In the genomic region with DNA sequence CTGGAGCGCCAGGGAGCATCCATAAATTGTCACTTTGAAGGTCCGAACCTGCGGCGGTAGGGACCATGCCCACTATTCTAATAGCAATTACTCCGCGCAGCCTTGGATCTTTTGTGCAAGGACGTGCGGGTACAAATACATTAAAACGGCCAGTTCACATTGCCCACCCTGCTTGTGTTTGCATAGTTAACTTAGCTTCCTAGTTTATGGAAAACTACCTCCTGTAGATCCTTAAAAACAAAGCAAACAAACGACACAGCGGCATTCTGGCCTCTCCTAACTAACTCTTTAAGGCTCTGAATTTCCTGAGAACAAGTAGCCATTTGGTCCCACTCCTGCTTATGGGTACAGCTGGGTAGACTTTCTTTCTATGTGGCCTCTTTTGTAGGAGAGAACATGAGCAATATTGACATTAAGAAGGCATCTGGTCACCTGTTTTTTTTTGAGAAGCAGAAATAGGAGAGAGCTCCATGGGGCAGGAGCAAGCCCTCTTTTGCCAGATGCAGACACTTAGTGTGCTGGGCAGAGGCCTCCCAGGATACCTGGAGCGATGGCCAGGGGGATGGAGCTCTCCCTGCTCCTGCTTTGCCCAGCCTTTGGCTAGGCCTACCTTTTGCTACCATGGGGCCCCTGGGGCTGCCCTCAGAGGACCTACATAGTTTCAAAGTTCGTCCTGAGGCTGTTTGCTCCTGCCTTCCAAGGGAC, we compare ENCODE assay signal across 8 cellular contexts. TPM values are rescaled to one million over a fixed set of nuclear protein-coding genes. Genes with fewer than 3 reads are reported as not detected.
A peak's percentile ranks its signal among the peaks of the same experiment; 100 is the strongest.
DNase-seq lines count a peak whose midpoint lies in the region.

No MANE protein-coding gene starts in this region.

- H3K9me3 Mint-ChIP-seq in activated T-helper 1 cell treated with anti-CD3 and anti-CD28 coated beads, Interleukin-12 subunit alpha, Interleukin-12 subunit beta, Interleukin-2, Interleukin-4 antibody, amounts not matched to agents 30 ng/mL and 10 ng/mL and 1 ng/mL, durations not matched to agents 14 hours and 24 hours and 36 hours = no peaks in the 10 kb centered on the region

- H3K36me3 ChIP-seq in ACC112 (ENCODE audit: insufficient read depth, low read length) = peaks cover 21% of the 10 kb centered on the region

- peak overlapping the region; percentile 74 for H3K27ac Mint-ChIP-seq in activated T-helper 1 cell treated with anti-CD3 and anti-CD28 coated beads, Interleukin-12 subunit alpha, Interleukin-12 subunit beta, Interleukin-2, Interleukin-4 antibody, amounts not matched to agents 30 ng/mL and 10 ng/mL and 1 ng/mL, durations not matched to agents 14 hours and 24 hours and 36 hours

- peak overlapping the region; percentile 88 for H3K27ac ChIP-seq in ACC112 (ENCODE audit: low read depth, low read length)

- H3K9me3 ChIP-seq in iPS-18c (ENCODE audit: control insufficient read depth, insufficient read depth, low read length) = peaks cover 4% of the 10 kb centered on the region

- H3K4me1 ChIP-seq in ACC112 (ENCODE audit: control insufficient read depth, insufficient read depth, low read length, unreplicated experiment) = peaks cover 41% of the 10 kb centered on the region

- H2AFZ ChIP-seq in ACC112 (ENCODE audit: low read length, unreplicated experiment) = no peak overlapping the region

- peaks cover 50% of the 10 kb centered on the region for H3K4me1 Mint-ChIP-seq in activated T-helper 1 cell treated with anti-CD3 and anti-CD28 coated beads, Interleukin-12 subunit alpha, Interleukin-12 subunit beta, Interleukin-2, Interleukin-4 antibody, amounts not matched to agents 30 ng/mL and 10 ng/mL and 1 ng/mL, durations not matched to agents 14 hours and 24 hours and 36 hours (ENCODE audit: low read depth)

- H3K4me3 ChIP-seq in ACC112 (ENCODE audit: low read depth, low read length) (peak overlapping the region; percentile 92), GM08714 (ENCODE audit: low read length) (peak overlapping the region; percentile 42; the same call in 1 of the 2 replicates), iPS-18c (ENCODE audit: insufficient read depth, low read depth, low read length) (peak overlapping the region; percentile 85)

- peaks cover 36% of the 10 kb centered on the region for H3K79me2 ChIP-seq in ACC112 (ENCODE audit: control insufficient read depth, insufficient read depth, low read length, unreplicated experiment)

- peak overlapping the region; percentile 77 for H3K4me3 Mint-ChIP-seq in activated T-helper 1 cell treated with anti-CD3 and anti-CD28 coated beads, Interleukin-12 subunit alpha, Interleukin-12 subunit beta, Interleukin-2, Interleukin-4 antibody, amounts not matched to agents 30 ng/mL and 10 ng/mL and 1 ng/mL, durations not matched to agents 14 hours and 24 hours and 36 hours

- no peaks in the 10 kb centered on the region for H3K27me3 ChIP-seq in ACC112 (ENCODE audit: insufficient read depth, low read length)

- intact Hi-C loops in activated T-helper 1 cell treated with anti-CD3 and anti-CD28 coated beads, Interleukin-12 subunit alpha, Interleukin-12 subunit beta, Interleukin-2, Interleukin-4 antibody, amounts not matched to agents 30 ng/mL and 10 ng/mL and 1 ng/mL, durations not matched to agents 14 hours and 24 hours and 36 hours (cut with micrococcal nuclease) = loop anchor here (5.0 to 10.0 kb wide), 2 partner anchors 618 to 1326 kb away; a partner anchor contains a TSS

- H3K36me3 Mint-ChIP-seq in activated T-helper 1 cell treated with anti-CD3 and anti-CD28 coated beads, Interleukin-12 subunit alpha, Interleukin-12 subunit beta, Interleukin-2, Interleukin-4 antibody, amounts not matched to agents 30 ng/mL and 10 ng/mL and 1 ng/mL, durations not matched to agents 14 hours and 24 hours and 36 hours (ENCODE audit: low read depth) = peaks cover 16% of the 10 kb centered on the region

- peaks cover 5% of the 10 kb centered on the region for H3K27me3 Mint-ChIP-seq in activated T-helper 1 cell treated with anti-CD3 and anti-CD28 coated beads, Interleukin-12 subunit alpha, Interleukin-12 subunit beta, Interleukin-2, Interleukin-4 antibody, amounts not matched to agents 30 ng/mL and 10 ng/mL and 1 ng/mL, durations not matched to agents 14 hours and 24 hours and 36 hours (ENCODE audit: insufficient read depth)

- no peak for DNase-seq in activated T-helper 1 cell treated with anti-CD3 and anti-CD28 coated beads, Interleukin-12 subunit alpha, Interleukin-12 subunit beta, Interleukin-2, Interleukin-4 antibody, amounts not matched to agents 30 ng/mL and 10 ng/mL and 1 ng/mL, durations not matched to agents 14 hours and 24 hours and 36 hours (ENCODE audit: low spot score)
- DNase-seq in RPMI8226 = no peak
- DNase-seq in NCI-H82 (lab: John Stamatoyannopoulos, UW) = no peak
- no peak for DNase-seq in nucleus accumbens (lab: John Stamatoyannopoulos, UW)
- no peak for DNase-seq in CD1c-positive myeloid dendritic cell (ENCODE audit: extremely low spot score)

RNA-seq across cellular contexts. Expression of a gene that starts 2.1 kb away (rescaled TPM):
- 25.4 and 27.7 TPM in 2 replicates for total RNA-seq in activated T-helper 1 cell treated with anti-CD3 and anti-CD28 coated beads, Interleukin-12 subunit alpha, Interleukin-12 subunit beta, Interleukin-2, Interleukin-4 antibody, amounts not matched to agents 30 ng/mL and 10 ng/mL and 1 ng/mL, durations not matched to agents 14 hours and 24 hours and 36 hours

Comparison
In these comparisons a context has a peak if more than half of its experiments do, and no peak if none do; other contexts are left out.
1. H3K4me3 ChIP-seq: peak in every context shown above with its lines; median percentile 92 in ACC112; 85 in iPS-18c; 42 in GM08714.